Comparison of ENCODE assay signal across 8 cellular contexts in the genomic region with DNA sequence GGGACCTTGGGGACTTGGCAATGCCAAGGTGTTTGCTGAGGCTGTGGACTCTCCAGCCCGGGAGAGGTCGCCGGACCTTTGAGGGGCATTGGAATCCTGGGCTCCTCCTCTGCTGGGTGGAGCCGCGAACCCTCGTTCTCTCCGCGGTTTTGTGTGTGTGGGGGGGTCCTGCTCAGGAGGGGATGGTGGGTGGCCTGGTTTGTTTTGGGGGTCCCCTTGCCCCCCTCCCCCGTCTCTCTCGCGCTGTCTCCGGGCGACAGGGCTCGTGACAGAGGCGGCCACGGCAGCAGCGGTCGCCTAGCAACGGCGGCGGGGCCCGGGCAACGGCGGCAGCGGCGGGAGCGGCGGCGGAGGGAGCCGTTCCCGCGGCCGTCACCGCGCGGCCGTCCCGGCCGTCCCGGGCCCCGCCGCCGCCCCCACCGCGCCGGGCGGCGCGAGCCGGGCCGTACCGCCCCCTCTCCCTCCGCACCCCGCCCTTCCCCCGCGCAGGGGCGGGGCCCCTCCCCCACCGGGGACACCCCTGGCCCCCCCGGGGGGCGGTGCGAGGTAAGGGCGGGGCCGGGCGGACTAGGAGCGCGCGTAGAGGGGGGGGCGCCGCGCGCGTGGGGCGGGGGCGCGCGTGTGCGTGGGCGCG. TPM values are rescaled to one million over a fixed set of nuclear protein-coding genes. Genes with fewer than 3 reads are reported as not detected.
DNase-seq lines count a peak whose midpoint lies in the region; ATAC-seq, FAIRE-seq and TF ChIP-seq lines count a peak whose summit lies in the region.

No MANE protein-coding gene starts in this region.

- no peaks in the 10 kb centered on the region for H3K36me3 Mint-ChIP-seq in immature natural killer cell

- CTCF ChIA-PET in A549 (lab: Yijun Ruan, JAX) = no interaction called here

- no peaks in the 10 kb centered on the region for H3K27me3 ChIP-seq in breast epithelium

- peak overlapping the region; percentile 90 to 97 (median 94) for H3K4me3 Mint-ChIP-seq in immature natural killer cell

- H3K4me2 ChIP-seq in A549 = peak overlapping the region; percentile 90

- H3K9me3 ChIP-seq in A549 (no peaks in the 10 kb centered on the region), breast epithelium (no peaks in the 10 kb centered on the region)

- peak; percentile 21 to 41; a peak in 2 of 6 replicates for ATAC-seq in A549
- ATAC-seq in GM18505 (IDR thresholded peaks at IDR 0.05; ENCODE audit: unreplicated experiment) = no peak

- no peak for TF ChIP-seq EP300 in A549 (IDR thresholded peaks at IDR 0.05)

- peaks cover 17 to 35% (median 21%) of the 10 kb centered on the region in 3 donors for H3K27me3 Mint-ChIP-seq in immature natural killer cell (ENCODE audit: low read depth in 3 of 3)

- peak overlapping the region; percentile 91 to 99 (median 96) for H3K27ac Mint-ChIP-seq in immature natural killer cell

- FAIRE-seq in A549 (lab: Jason Lieb, UNC) (no peak), RCC 7860 (lab: Jason Lieb, UNC) (no peak)

- H3K4me3 ChIP-seq in A549 (peak overlapping the region; percentile 69), breast epithelium (peak overlapping the region; percentile 48 to 83 (median 64))

- intact Hi-C loops in breast epithelium (cut with DNase I; ENCODE audit: low total_unique reads) = no loop called here

- 0% methylated on average over 5 of the region's 79 CpGs for WGBS in A549 (ENCODE audit: missing lambda C conversion rate)

- H3K27ac ChIP-seq in A549 (peak overlapping the region; percentile 89 to 98), breast epithelium (peak overlapping the region; percentile 95 to 97)

- no peaks in the 10 kb centered on the region for H3K9me3 Mint-ChIP-seq in immature natural killer cell

- H3K4me1 ChIP-seq in A549 = peaks cover 46% of the 10 kb centered on the region
- H3K4me1 ChIP-seq in breast epithelium = peaks cover 4 to 11% of the 10 kb centered on the region in 2 donors

- DNase-seq in A549 (ENCODE audit: low read depth in 1 of 2, low spot score in 1 of 2) = peak; percentile 18 to 51
- peak; percentile 58 for DNase-seq in GM19238 (ENCODE audit: insufficient read length, low spot score)
- DNase-seq in T-helper 2 cell = peak in 4 of 5 experiments; percentile 45 to 65 (median 56)
- DNase-seq in breast epithelium (ENCODE audit: low spot score in 2 of 2) = no peak
- DNase-seq in immature natural killer cell = peak; percentile 68 to 71 (median 69)
- DNase-seq in stimulated activated CD4-positive, alpha-beta T cell treated with anti-CD3 and anti-CD28 coated beads, Interleukin-12 subunit alpha, Interleukin-12 subunit beta, amount 100 ng/mL, for 4 hours = peak; percentile 60
- no peak for DNase-seq in RCC 7860 (ENCODE audit: low spot score)

- TF ChIP-seq RAD21 in A549 (conservative IDR thresholded peaks at IDR 0.05 in 1 of 2, IDR thresholded peaks at IDR 0.05 in 1 of 2) = no peak

- POLR2A ChIA-PET in A549 (lab: Yijun Ruan, JAX) = no interaction called here

- no peaks in the 10 kb centered on the region for H3K36me3 ChIP-seq in breast epithelium

- peaks cover 84 to 85% of the 10 kb centered on the region in 2 donors for H3K4me1 Mint-ChIP-seq in immature natural killer cell

- TF ChIP-seq CTCF in A549 (IDR thresholded peaks at IDR 0.05) (no peak), breast epithelium (IDR thresholded peaks at IDR 0.05) (no peak)

- TF ChIP-seq POLR2A in A549 (IDR thresholded peaks at IDR 0.05; ENCODE audit: low read length) (no peak), breast epithelium (IDR thresholded peaks at IDR 0.05) (no peak), GM18505 (IDR thresholded peaks at IDR 0.05; ENCODE audit: borderline replicate concordance, extremely low read depth, insufficient read depth, insufficient read length) (no peak)

TF ChIP-seq in A549, 52 proteins besides CTCF, POLR2A, EP300 and RAD21:
- 0 out of 5 replicates have a peak, but pooled peaks of 1 of the 2 experiments have one; percentile 27 for TF ChIP-seq JUN (IDR thresholded peaks at IDR 0.05)
- no peak for TF ChIP-seq CBX8 (IDR thresholded peaks at IDR 0.05)
- TF ChIP-seq HDAC2 (IDR thresholded peaks at IDR 0.05) = no peak
TF ChIP-seq in A549: peak in this region for 1.

RNA-seq across cellular contexts. Expression of a gene that starts 7.8 kb away (rescaled TPM):
- polyA plus RNA-seq in A549 (2011; rRNA removed) (2.2 and 3.6 TPM in 2 replicates), A549 (2017; fragmentation: RNase III; extraction: RNeasy Plus Mini Kit Qiagen cat#74134 plus additional on column Dnase treatment) (6.9 to 10.8 TPM (median 9.2 TPM) in 3 replicates), immature natural killer cell (under 1 TPM; 0.02 to 0.32 (median 0.20) TPM)
- 3.3 and 4.1 TPM in 2 replicates for polyA plus RNA-seq in A549 (2012; cell fraction: cytosol; rRNA removed)
- 15.8 and 16.4 TPM in 2 replicates for polyA plus RNA-seq in A549 (2012; cell fraction: nucleus; rRNA removed)
- polyA minus RNA-seq in A549 (2011; rRNA and poly(A)+ RNA removed) = 1.5 and 2.3 TPM in 2 replicates
- total RNA-seq in breast epithelium = 10 to 100 TPM in 2 of 3 donors, 1 to 10 TPM in 1; 6.1 to 12.5 (median 10.7) TPM

RNA-seq across cellular contexts. Expression of a gene that starts 9.8 kb away (rescaled TPM):
- 98.9 and 106 TPM in 2 replicates for polyA plus RNA-seq in A549 (2011; rRNA removed)
- polyA plus RNA-seq in A549 (2012; cell fraction: cytosol; rRNA removed) = 203 and 209 TPM in 2 replicates
- polyA plus RNA-seq in A549 (2012; cell fraction: nucleus; rRNA removed) = 194 and 236 TPM in 2 replicates
- 171 to 175 TPM (median 172 TPM) in 3 replicates for polyA plus RNA-seq in A549 (2017; fragmentation: RNase III; extraction: RNeasy Plus Mini Kit Qiagen cat#74134 plus additional on column Dnase treatment)
- polyA minus RNA-seq in A549 (2011; rRNA and poly(A)+ RNA removed) = 52.4 and 69.0 TPM in 2 replicates
- total RNA-seq in breast epithelium = 100 to 1,000 TPM in 2 of 3 donors, 10 to 100 TPM in 1; 81.3 to 123 (median 111) TPM
- 100 to 1,000 TPM; 367 to 404 (median 404) TPM for polyA plus RNA-seq in immature natural killer cell

RNA-seq across cellular contexts. Expression of a gene that starts 16.9 kb away (rescaled TPM):
- polyA plus RNA-seq in A549 (2011; rRNA removed) (14.0 and 21.2 TPM in 2 replicates), A549 (2017; fragmentation: RNase III; extraction: RNeasy Plus Mini Kit Qiagen cat#74134 plus additional on column Dnase treatment) (16.6 to 21.6 TPM (median 21.4 TPM) in 3 replicates), immature natural killer cell (10 to 100 TPM; 22.7 to 36.5 (median 29.8) TPM)
- 16.8 and 18.5 TPM in 2 replicates for polyA plus RNA-seq in A549 (2012; cell fraction: cytosol; rRNA removed)
- polyA plus RNA-seq in A549 (2012; cell fraction: nucleus; rRNA removed) = 69.5 and 80.6 TPM in 2 replicates
- 10.6 and 13.2 TPM in 2 replicates for polyA minus RNA-seq in A549 (2011; rRNA and poly(A)+ RNA removed)
- total RNA-seq in breast epithelium = 10 to 100 TPM; 72.8 to 82.8 (median 77.3) TPM

RNA-seq across cellular contexts. Expression of a gene that starts 26.7 kb away (rescaled TPM):
- polyA plus RNA-seq in A549 (2011; rRNA removed) = 6.9 and 9.5 TPM in 2 replicates
- 3.2 and 4.1 TPM in 2 replicates for polyA plus RNA-seq in A549 (2012; cell fraction: cytosol; rRNA removed)
- 7.9 and 9.2 TPM in 2 replicates for polyA plus RNA-seq in A549 (2012; cell fraction: nucleus; rRNA removed)
- 9.1 to 9.9 TPM (median 9.5 TPM) in 3 replicates for polyA plus RNA-seq in A549 (2017; fragmentation: RNase III; extraction: RNeasy Plus Mini Kit Qiagen cat#74134 plus additional on column Dnase treatment)
- 13.9 and 18.0 TPM in 2 replicates for polyA minus RNA-seq in A549 (2011; rRNA and poly(A)+ RNA removed)
- total RNA-seq in breast epithelium = 1 to 10 TPM; 1.9 to 5.1 (median 3.6) TPM
- 1 to 10 TPM; 1.2 to 7.0 (median 3.0) TPM for polyA plus RNA-seq in immature natural killer cell

RNA-seq across cellular contexts. Expression of a gene that starts 36.1 kb away (rescaled TPM):
- polyA plus RNA-seq in A549 (2011; rRNA removed) (23.0 and 23.9 TPM in 2 replicates), A549 (2017; fragmentation: RNase III; extraction: RNeasy Plus Mini Kit Qiagen cat#74134 plus additional on column Dnase treatment) (29.1 to 33.7 TPM (median 30.5 TPM) in 3 replicates), immature natural killer cell (1 to 10 TPM in 2 of 3 donors, not detected in 1; 2.2 to 3.7 TPM)
- 46.2 and 51.0 TPM in 2 replicates for polyA plus RNA-seq in A549 (2012; cell fraction: cytosol; rRNA removed)
- polyA plus RNA-seq in A549 (2012; cell fraction: nucleus; rRNA removed) = 75.5 and 83.0 TPM in 2 replicates
- polyA minus RNA-seq in A549 (2011; rRNA and poly(A)+ RNA removed) = 33.4 TPM in 2 replicates
- 1 to 10 TPM; 2.0 to 3.8 (median 3.2) TPM for total RNA-seq in breast epithelium

Comparison
In these comparisons a context has a peak if more than half of its experiments do, and no peak if none do; other contexts are left out.
1. DNase-seq: peak in A549 (2 of 2), GM19238 (single experiment), T-helper 2 cell (4 of 5), immature natural killer cell (3 of 3) and stimulated activated CD4-positive, alpha-beta T cell treated with anti-CD3 and anti-CD28 coated beads, Interleukin-12 subunit alpha, Interleukin-12 subunit beta, amount 100 ng/mL, for 4 hours (single experiment); none in breast epithelium (0 of 2) and RCC 7860 (single experiment).